8 cellular contexts compared by ENCODE assay signal in the genomic region with DNA sequence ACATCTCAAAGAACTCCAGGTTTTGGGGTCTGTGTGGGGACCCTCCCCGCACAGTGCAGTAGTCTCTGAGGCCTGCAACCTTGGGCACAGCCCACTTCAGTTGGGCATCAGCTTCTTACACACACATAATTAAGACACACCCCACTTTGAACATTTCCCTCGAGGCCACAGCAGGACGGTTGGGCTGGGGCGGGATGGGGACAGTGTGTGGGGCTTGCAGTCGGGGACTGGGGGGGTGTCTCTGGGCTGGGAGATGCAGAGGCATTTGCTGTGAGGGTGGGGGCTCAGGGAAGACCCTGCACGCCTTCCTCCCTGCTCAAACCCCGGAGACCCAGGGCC. TPM values are rescaled to one million over a fixed set of nuclear protein-coding genes. Genes with fewer than 3 reads are reported as not detected.
DNase-seq lines count a peak whose midpoint lies in the region; ATAC-seq and TF ChIP-seq lines count a peak whose summit lies in the region.

No MANE protein-coding gene starts in this region.

- no peak for DNase-seq in stimulated activated naive CD8-positive, alpha-beta T cell treated with anti-CD3 and anti-CD28 coated beads, Interleukin-15, Interleukin-2, amounts not matched to agents 100 U/mL and 50 U/mL, for 24 hours
- DNase-seq in astrocyte of the hippocampus (ENCODE audit: low read depth, low spot score) (peak; percentile 39), mesothelial cell of epicardium (ENCODE audit: low spot score in 2 of 2, unreplicated experiment in 2 of 2) (no peak), hepatic stellate cell (ENCODE audit: low spot score) (no peak), putamen (ENCODE audit: low spot score) (no peak), midbrain (lab: John Stamatoyannopoulos, UW) (no peak)

- TF ChIP-seq CTCF in mesothelial cell of epicardium (IDR thresholded peaks at IDR 0.05; ENCODE audit: unreplicated experiment): no peak

- ATAC-seq in stimulated activated naive CD8-positive, alpha-beta T cell treated with anti-CD3 and anti-CD28 coated beads, Interleukin-15, Interleukin-2, amounts not matched to agents 100 U/mL and 50 U/mL, for 24 hours: no peak
- ATAC-seq in HG02884 (IDR thresholded peaks at IDR 0.05; ENCODE audit: unreplicated experiment): no peak

- H3K4me3 Mint-ChIP-seq in stimulated activated naive CD8-positive, alpha-beta T cell treated with anti-CD3 and anti-CD28 coated beads, Interleukin-15, Interleukin-2, amounts not matched to agents 100 ng/mL and 50 ng/mL, for 24 hours: peak overlapping the region; percentile 91
- H3K4me3 Mint-ChIP-seq in mesothelial cell of epicardium: peak overlapping the region; percentile 86

- peaks cover 58% of the 10 kb centered on the region for H3K4me1 Mint-ChIP-seq in stimulated activated naive CD8-positive, alpha-beta T cell treated with anti-CD3 and anti-CD28 coated beads, Interleukin-15, Interleukin-2, amounts not matched to agents 100 ng/mL and 50 ng/mL, for 24 hours (ENCODE audit: low read depth)
- H3K4me1 Mint-ChIP-seq in mesothelial cell of epicardium: peaks cover 57% of the 10 kb centered on the region

- H3K27me3 Mint-ChIP-seq in stimulated activated naive CD8-positive, alpha-beta T cell treated with anti-CD3 and anti-CD28 coated beads, Interleukin-15, Interleukin-2, amounts not matched to agents 100 ng/mL and 50 ng/mL, for 24 hours: no peaks in the 10 kb centered on the region
- peaks cover 23% of the 10 kb centered on the region for H3K27me3 Mint-ChIP-seq in mesothelial cell of epicardium (ENCODE audit: low read depth)

- H3K9me3 Mint-ChIP-seq in stimulated activated naive CD8-positive, alpha-beta T cell treated with anti-CD3 and anti-CD28 coated beads, Interleukin-15, Interleukin-2, amounts not matched to agents 100 ng/mL and 50 ng/mL, for 24 hours: no peaks in the 10 kb centered on the region
- no peaks in the 10 kb centered on the region for H3K9me3 Mint-ChIP-seq in mesothelial cell of epicardium

- H3K36me3 Mint-ChIP-seq in stimulated activated naive CD8-positive, alpha-beta T cell treated with anti-CD3 and anti-CD28 coated beads, Interleukin-15, Interleukin-2, amounts not matched to agents 100 ng/mL and 50 ng/mL, for 24 hours (ENCODE audit: low read depth): peaks cover 2% of the 10 kb centered on the region
- H3K36me3 Mint-ChIP-seq in mesothelial cell of epicardium: peaks cover 1% of the 10 kb centered on the region

- H3K27ac Mint-ChIP-seq in stimulated activated naive CD8-positive, alpha-beta T cell treated with anti-CD3 and anti-CD28 coated beads, Interleukin-15, Interleukin-2, amounts not matched to agents 100 ng/mL and 50 ng/mL, for 24 hours: no peak overlapping the region
- no peak overlapping the region for H3K27ac Mint-ChIP-seq in mesothelial cell of epicardium

RNA-seq across cellular contexts. Expression of gene LFNG, which starts 1.2 kb away (rescaled TPM):
- total RNA-seq in mesothelial cell of epicardium: 16.0 to 19.0 TPM (median 16.3 TPM) in 3 replicates

RNA-seq across cellular contexts. Expression of gene BRAT1, which starts 34.5 kb away (rescaled TPM):
- 44.2 to 47.6 TPM (median 46.8 TPM) in 3 replicates for total RNA-seq in mesothelial cell of epicardium

RNA-seq across cellular contexts. Expression of gene IQCE, which starts 38.0 kb away (rescaled TPM):
- total RNA-seq in mesothelial cell of epicardium: 26.6 to 29.6 TPM (median 26.6 TPM) in 3 replicates

RNA-seq across cellular contexts. Expression of gene GRIFIN, which starts 44.6 kb away (rescaled TPM):
- not detected in 3 replicates for total RNA-seq in mesothelial cell of epicardium
